Comparison of ENCODE assay signal across 1 cellular context in the genomic region with DNA sequence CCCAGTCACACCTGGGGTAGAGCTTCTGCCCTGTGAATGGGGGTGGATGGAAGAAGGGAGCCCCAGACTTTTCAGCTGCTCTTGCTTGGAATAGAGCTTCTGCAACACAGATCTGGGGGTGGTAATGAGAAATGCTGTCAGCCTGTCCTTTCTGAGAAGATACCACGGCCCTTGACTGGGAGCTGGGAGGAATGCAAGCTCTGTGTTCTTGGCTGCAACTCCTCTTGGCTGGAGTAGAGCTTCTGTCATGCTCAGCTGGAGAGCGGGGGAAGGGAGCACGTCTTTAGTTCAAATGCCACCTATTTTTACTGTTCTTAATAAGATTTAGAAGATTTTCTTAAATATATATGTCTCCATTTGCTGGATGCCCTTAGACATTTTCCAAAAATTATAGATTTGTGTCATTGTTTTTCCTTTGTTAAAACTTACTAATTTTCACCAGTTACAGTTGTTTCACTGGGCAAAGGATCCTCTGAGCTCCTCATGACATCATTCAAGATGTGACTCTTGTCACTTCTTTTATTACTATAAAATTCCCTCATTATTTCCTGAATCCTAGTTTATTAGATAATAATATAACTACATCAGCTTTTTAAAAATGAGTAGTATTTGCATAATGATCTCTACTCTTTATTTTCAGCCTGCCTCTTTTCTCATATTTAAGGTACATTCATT.
TF ChIP-seq lines count a peak whose summit lies in the region.

No MANE protein-coding gene starts in this region.

TF ChIP-seq in IMR-90, 13 proteins besides CTCF, POLR2A, EP300 and RAD21:
- TF ChIP-seq, protein P1, sequence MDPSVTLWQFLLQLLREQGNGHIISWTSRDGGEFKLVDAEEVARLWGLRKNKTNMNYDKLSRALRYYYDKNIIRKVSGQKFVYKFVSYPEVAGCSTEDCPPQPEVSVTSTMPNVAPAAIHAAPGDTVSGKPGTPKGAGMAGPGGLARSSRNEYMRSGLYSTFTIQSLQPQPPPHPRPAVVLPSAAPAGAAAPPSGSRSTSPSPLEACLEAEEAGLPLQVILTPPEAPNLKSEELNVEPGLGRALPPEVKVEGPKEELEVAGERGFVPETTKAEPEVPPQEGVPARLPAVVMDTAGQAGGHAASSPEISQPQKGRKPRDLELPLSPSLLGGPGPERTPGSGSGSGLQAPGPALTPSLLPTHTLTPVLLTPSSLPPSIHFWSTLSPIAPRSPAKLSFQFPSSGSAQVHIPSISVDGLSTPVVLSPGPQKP (IDR thresholded peaks at IDR 0.05; ENCODE audit: borderline replicate concordance, low read depth, low read length) = no peak
- no peak for TF ChIP-seq CEBPB (IDR thresholded peaks at IDR 0.05; ENCODE audit: low read depth, low read length)
- no peak for TF ChIP-seq MAFK (IDR thresholded peaks at IDR 0.05; ENCODE audit: low read depth, low read length)
- no peak for TF ChIP-seq BHLHE40 (IDR thresholded peaks at IDR 0.05; ENCODE audit: low read depth, low read length)
- no peak for TF ChIP-seq SMC3 (IDR thresholded peaks at IDR 0.05; ENCODE audit: low read depth, low read length)
- TF ChIP-seq RFX5 (IDR thresholded peaks at IDR 0.05; ENCODE audit: low read depth, low read length) = no peak
- TF ChIP-seq MXI1 (IDR thresholded peaks at IDR 0.05; ENCODE audit: borderline replicate concordance, low read depth, low read length) = no peak
- TF ChIP-seq RCOR1 (IDR thresholded peaks at IDR 0.05; ENCODE audit: insufficient replicate concordance, low read length) = no peak
- TF ChIP-seq, protein P2, sequence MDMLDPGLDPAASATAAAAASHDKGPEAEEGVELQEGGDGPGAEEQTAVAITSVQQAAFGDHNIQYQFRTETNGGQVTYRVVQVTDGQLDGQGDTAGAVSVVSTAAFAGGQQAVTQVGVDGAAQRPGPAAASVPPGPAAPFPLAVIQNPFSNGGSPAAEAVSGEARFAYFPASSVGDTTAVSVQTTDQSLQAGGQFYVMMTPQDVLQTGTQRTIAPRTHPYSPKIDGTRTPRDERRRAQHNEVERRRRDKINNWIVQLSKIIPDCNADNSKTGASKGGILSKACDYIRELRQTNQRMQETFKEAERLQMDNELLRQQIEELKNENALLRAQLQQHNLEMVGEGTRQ (IDR thresholded peaks at IDR 0.05; ENCODE audit: low read depth, low read length) = no peak
- TF ChIP-seq NFE2L2 (IDR thresholded peaks at IDR 0.05; ENCODE audit: low read depth, low read length) = no peak
- no peak for TF ChIP-seq FOS (IDR thresholded peaks at IDR 0.05; ENCODE audit: low read depth, low read length)
- TF ChIP-seq MAZ (IDR thresholded peaks at IDR 0.05; ENCODE audit: borderline replicate concordance, low read depth, low read length) = no peak
- no peak for TF ChIP-seq CHD1 (IDR thresholded peaks at IDR 0.05; ENCODE audit: low read depth, low read length)
TF ChIP-seq in IMR-90: peak in this region for 0.
